19 cellular contexts compared by ENCODE assay signal in genomic region chr1:43058056-43058455, GRCh38.
DNase-seq lines count a peak whose midpoint lies in the region; ATAC-seq, FAIRE-seq and TF ChIP-seq lines count a peak whose summit lies in the region.
"Had no signal": no experiment of that assay in that cellular context is flagged by ENCODE, and none has a peak within 500 bp of the region (broad histone marks: within the 10 kb centered on the region; RNA-seq: fewer than 3 reads in every experiment).

No MANE protein-coding gene starts in this region.

- no TSS peak for BruUV-seq in mammary epithelial cell (replicated peaks; lab: Mats Ljungman, UMichigan)
- no TSS peak for BruUV-seq in MCF 10A (replicated peaks; lab: Mats Ljungman, UMichigan)

- no peak for ATAC-seq in stimulated activated effector memory CD8-positive, alpha-beta T cell treated with anti-CD3 and anti-CD28 coated beads, Interleukin-12 subunit alpha, Interleukin-12 subunit beta, amount 100 ng/mL, for 72 hours
- ATAC-seq in HG02678 (IDR thresholded peaks at IDR 0.05; ENCODE audit: unreplicated experiment) = no peak

- H4K20me1 ChIP-seq in mammary epithelial cell (ENCODE audit: insufficient read depth, low read length) (no peaks in the 10 kb centered on the region), keratinocyte (ENCODE audit: control insufficient read depth, extremely low read depth, insufficient read depth, low read length) (no peaks in the 10 kb centered on the region)

- CTCF ChIA-PET in mammary epithelial cell (lab: Charles Lee; ENCODE audit: low non-redundant PET) = interaction anchor here (0.6 kb wide), 1 partner anchor 16 kb away, joined by 3 read pairs; no protein-coding TSS in a partner anchor
- CTCF ChIA-PET in MCF 10A (lab: Yijun Ruan, JAX) = interaction anchor here (0.8 to 1.7 kb wide), 3 partner anchors 16 to 145 kb away, joined by 4 to 12 read pairs (median 9); no protein-coding TSS in a partner anchor
- CTCF ChIA-PET in activated naive CD4-positive, alpha-beta T cell treated with anti-CD3 and anti-CD28 coated beads for 36 hours (lab: Charles Lee) = interaction anchor here (1.3 to 1.6 kb wide), 3 partner anchors 15 to 145 kb away, joined by 4 to 8 read pairs (median 6); no protein-coding TSS in a partner anchor

- no peaks in the 10 kb centered on the region for H3K27me3 ChIP-seq in mammary epithelial cell (ENCODE audit: insufficient read depth, low read length)
- no peaks in the 10 kb centered on the region for H3K27me3 ChIP-seq in keratinocyte (ENCODE audit: control insufficient read depth, extremely low read depth, insufficient read depth, low read length)

- dilution Hi-C loops in mammary epithelial cell (cut with HindIII; ENCODE audit: low sequenced_read_pairs) = loop anchor here (5.0 kb wide), 3 partner anchors 56 to 131 kb away; no protein-coding TSS in a partner anchor
- dilution Hi-C loops in keratinocyte (cut with MboI; ENCODE audit: extremely low pct_ligation_motif_present, low sequenced_read_pairs) = no loop called here

- in situ Hi-C loops in mammary epithelial cell (cut with MboI; ENCODE audit: low sequenced_read_pairs in 2 of 2) = no loop called here

- H3K9me3 ChIP-seq in mammary epithelial cell (replicated peaks; ENCODE audit: insufficient read depth, low read length) (no peaks in the 10 kb centered on the region), keratinocyte (ENCODE audit: control insufficient read depth, low read depth, low read length) (no peaks in the 10 kb centered on the region)
- H3K9me3 ChIP-seq: heart left ventricle, spleen had no signal

- H3K4me2 ChIP-seq in mammary epithelial cell (ENCODE audit: insufficient read depth, low read depth, low read length) (no peak overlapping the region), keratinocyte (ENCODE audit: control insufficient read depth, extremely low read depth, insufficient read depth, low read depth, low read length) (peak overlapping the region; percentile 52)

- intact Hi-C loops in mammary epithelial cell (cut with micrococcal nuclease) (loop anchor here (5.0 kb wide), 1 partner anchor 101 kb away; the partner anchor contains the start of gene SLC2A1), MCF 10A (cut with micrococcal nuclease) (no loop called here)
- intact Hi-C loops in activated T-helper 2 cell treated with anti-CD3 and anti-CD28 coated beads, Interferon-gamma antibody, Interleukin-2, Interleukin-4, amounts not matched to agents 10 μg/mL and 5 μg/mL and 100 μg/mL, durations not matched to agents 14 hours and 24 hours and 36 hours (cut with micrococcal nuclease) = no loop called here
- intact Hi-C loops in activated naive CD4-positive, alpha-beta T cell treated with anti-CD3 and anti-CD28 coated beads for 36 hours (cut with micrococcal nuclease) = no loop called here

- WGBS in mammary epithelial cell (ENCODE audit: low coverage, missing lambda C conversion rate) = 94% methylated on average over 8 of the region's 11 CpGs

- TF ChIP-seq CTCF in mammary epithelial cell (conservative IDR thresholded peaks at IDR 0.05 in 1 of 2, IDR thresholded peaks at IDR 0.05 in 1 of 2; ENCODE audit: extremely low read depth in 1 of 2, insufficient read depth in 1 of 2, low read depth in 1 of 2, low read length in 2 of 2) (no peak), MCF 10A (IDR thresholded peaks at IDR 0.05; ENCODE audit: unreplicated experiment) (no peak), keratinocyte (optimal IDR thresholded peaks at IDR 0.05 in 1 of 3, IDR thresholded peaks at IDR 0.05 in 1 of 3, conservative IDR thresholded peaks at IDR 0.05 in 1 of 3; ENCODE audit: extremely low read depth in 1 of 3, insufficient read depth in 2 of 3, low read length in 3 of 3) (no peak)

- H3K36me3 ChIP-seq in mammary epithelial cell (ENCODE audit: insufficient read depth, low read length) (no peaks in the 10 kb centered on the region), keratinocyte (ENCODE audit: control insufficient read depth in 2 of 2, extremely low read depth in 1 of 2, insufficient read depth in 2 of 2, low read length in 2 of 2) (no peaks in the 10 kb centered on the region)
- H3K36me3 ChIP-seq: heart left ventricle, spleen had no signal

- POLR2A ChIA-PET in MCF 10A (lab: Yijun Ruan, JAX) = interaction anchor here (0.6 to 1.7 kb wide), 6 partner anchors 9 to 45 kb away, joined by 3 to 8 read pairs (median 4); no protein-coding TSS in a partner anchor

- no peaks in the 10 kb centered on the region for H3K79me2 ChIP-seq in mammary epithelial cell (ENCODE audit: insufficient read depth, low read length)
- no peaks in the 10 kb centered on the region for H3K79me2 ChIP-seq in keratinocyte (ENCODE audit: control insufficient read depth, insufficient read depth, low read length)

- DNase-seq in mammary epithelial cell = no peak
- DNase-seq in MCF 10A (ENCODE audit: unreplicated experiment) = no peak
- DNase-seq in activated T-helper 2 cell treated with anti-CD3 and anti-CD28 coated beads, Interferon-gamma antibody, Interleukin-2, Interleukin-4, amounts not matched to agents 10 μg/mL and 5 μg/mL and 100 μg/mL, durations not matched to agents 14 hours and 24 hours and 36 hours (ENCODE audit: low spot score) = no peak
- no peak for DNase-seq in keratinocyte (ENCODE audit: low read depth, low spot score)
- DNase-seq in stimulated activated effector memory CD8-positive, alpha-beta T cell treated with anti-CD3 and anti-CD28 coated beads, Interleukin-12 subunit alpha, Interleukin-12 subunit beta, amount 100 ng/mL, for 72 hours (ENCODE audit: low spot score in 2 of 2) = no peak
- no peak for DNase-seq in HT-29 (ENCODE audit: low spot score)
- no peak for DNase-seq in activated naive CD4-positive, alpha-beta T cell treated with anti-CD3 and anti-CD28 coated beads for 36 hours
- DNase-seq: CD4-positive, CD25-positive, alpha-beta regulatory T cell; effector memory CD8-positive, alpha-beta T cell; heart left ventricle; MM.1S; naive B cell; NCI-H1436 treated with DMSO at 0.1 percent for 48 hours; SIG-M5; spleen had no signal

- H3K4me3 ChIP-seq in mammary epithelial cell (replicated peaks in 1 of 3; ENCODE audit: insufficient read depth in 1 of 3, low read depth in 2 of 3, low read length in 3 of 3) (no peak overlapping the region), keratinocyte (ENCODE audit: control insufficient read depth in 2 of 3, extremely low read depth in 1 of 3, insufficient read depth in 2 of 3, low read depth in 1 of 3, low read length in 3 of 3) (no peak overlapping the region)
- H3K4me3 ChIP-seq: heart left ventricle, spleen had no signal

- no peak overlapping the region for H3K27ac ChIP-seq in mammary epithelial cell (ENCODE audit: insufficient read depth, low read depth, low read length)
- H3K27ac ChIP-seq in keratinocyte (ENCODE audit: control insufficient read depth, insufficient read depth, low read length) = peak overlapping the region; percentile 15
- H3K27ac ChIP-seq: heart left ventricle had no signal

- H2AFZ ChIP-seq in mammary epithelial cell (ENCODE audit: low read depth, low read length) (peak overlapping the region; percentile 83), keratinocyte (ENCODE audit: control insufficient read depth, low read length) (no peak overlapping the region)

- no peak for FAIRE-seq in keratinocyte (lab: Jason Lieb, UNC)

- no peaks in the 10 kb centered on the region for H3K9me3 Mint-ChIP-seq in MCF 10A (ENCODE audit: unreplicated experiment)
- H3K9me3 Mint-ChIP-seq in activated T-helper 2 cell treated with anti-CD3 and anti-CD28 coated beads, Interferon-gamma antibody, Interleukin-2, Interleukin-4, amounts not matched to agents 10 μg/mL and 5 μg/mL and 100 μg/mL, durations not matched to agents 14 hours and 24 hours and 36 hours = no peaks in the 10 kb centered on the region
- peaks cover 4% of the 10 kb centered on the region for H3K9me3 Mint-ChIP-seq in stimulated activated effector memory CD8-positive, alpha-beta T cell treated with anti-CD3 and anti-CD28 coated beads, Interleukin-12 subunit alpha, Interleukin-12 subunit beta, amount 100 ng/mL, for 72 hours
- no peaks in the 10 kb centered on the region for H3K9me3 Mint-ChIP-seq in activated naive CD4-positive, alpha-beta T cell treated with anti-CD3 and anti-CD28 coated beads for 36 hours
- H3K9me3 Mint-ChIP-seq: activated naive CD4-positive, alpha-beta T cell treated with anti-CD3 and anti-CD28 coated beads, Interleukin-2, amount 10 ng/mL, durations not matched to agents 7 days and 5 days; effector memory CD8-positive, alpha-beta T cell; naive B cell; WTC11 had no signal

- H3K9ac ChIP-seq in mammary epithelial cell (ENCODE audit: insufficient read depth, low read length) = no peak overlapping the region
- H3K9ac ChIP-seq in keratinocyte (ENCODE audit: control insufficient read depth, extremely low read depth, insufficient read depth, low read length) = peak overlapping the region; percentile 18

- no peaks in the 10 kb centered on the region for H3K9me1 ChIP-seq in keratinocyte (ENCODE audit: control insufficient read depth, extremely low read depth, insufficient read depth, low read length)

- H3K36me3 Mint-ChIP-seq in MCF 10A (ENCODE audit: insufficient read depth, unreplicated experiment) = no peaks in the 10 kb centered on the region
- H3K36me3 Mint-ChIP-seq in activated T-helper 2 cell treated with anti-CD3 and anti-CD28 coated beads, Interferon-gamma antibody, Interleukin-2, Interleukin-4, amounts not matched to agents 10 μg/mL and 5 μg/mL and 100 μg/mL, durations not matched to agents 14 hours and 24 hours and 36 hours (ENCODE audit: low read depth) = no peaks in the 10 kb centered on the region
- H3K36me3 Mint-ChIP-seq in stimulated activated effector memory CD8-positive, alpha-beta T cell treated with anti-CD3 and anti-CD28 coated beads, Interleukin-12 subunit alpha, Interleukin-12 subunit beta, amount 100 ng/mL, for 72 hours = peaks cover 13% of the 10 kb centered on the region
- H3K36me3 Mint-ChIP-seq in activated naive CD4-positive, alpha-beta T cell treated with anti-CD3 and anti-CD28 coated beads for 36 hours (ENCODE audit: low read depth) = no peaks in the 10 kb centered on the region
- H3K36me3 Mint-ChIP-seq: CD4-positive, CD25-positive, alpha-beta regulatory T cell; naive B cell; WTC11 had no signal

- H3K27me3 Mint-ChIP-seq in MCF 10A (ENCODE audit: insufficient read depth, unreplicated experiment) = no peaks in the 10 kb centered on the region
- H3K27me3 Mint-ChIP-seq in activated T-helper 2 cell treated with anti-CD3 and anti-CD28 coated beads, Interferon-gamma antibody, Interleukin-2, Interleukin-4, amounts not matched to agents 10 μg/mL and 5 μg/mL and 100 μg/mL, durations not matched to agents 14 hours and 24 hours and 36 hours (ENCODE audit: low read depth) = peaks cover 3% of the 10 kb centered on the region
- H3K27me3 Mint-ChIP-seq in activated naive CD4-positive, alpha-beta T cell treated with anti-CD3 and anti-CD28 coated beads for 36 hours (ENCODE audit: low read depth) = peaks cover 3% of the 10 kb centered on the region
- H3K27me3 Mint-ChIP-seq: CD4-positive, CD25-positive, alpha-beta regulatory T cell had no signal

- no peak overlapping the region for H3K4me3 Mint-ChIP-seq in MCF 10A (ENCODE audit: unreplicated experiment)
- H3K4me3 Mint-ChIP-seq in activated T-helper 2 cell treated with anti-CD3 and anti-CD28 coated beads, Interferon-gamma antibody, Interleukin-2, Interleukin-4, amounts not matched to agents 10 μg/mL and 5 μg/mL and 100 μg/mL, durations not matched to agents 14 hours and 24 hours and 36 hours (ENCODE audit: low read depth) = no peak overlapping the region
- H3K4me3 Mint-ChIP-seq in stimulated activated effector memory CD8-positive, alpha-beta T cell treated with anti-CD3 and anti-CD28 coated beads, Interleukin-12 subunit alpha, Interleukin-12 subunit beta, amount 100 ng/mL, for 72 hours = peak overlapping the region; percentile 4
- no peak overlapping the region for H3K4me3 Mint-ChIP-seq in activated naive CD4-positive, alpha-beta T cell treated with anti-CD3 and anti-CD28 coated beads for 36 hours
- H3K4me3 Mint-ChIP-seq: activated naive CD4-positive, alpha-beta T cell treated with anti-CD3 and anti-CD28 coated beads, Interleukin-2, amount 10 ng/mL, durations not matched to agents 7 days and 5 days; H9; WTC11 had no signal

- no peaks in the 10 kb centered on the region for H3K4me1 Mint-ChIP-seq in MCF 10A (ENCODE audit: insufficient read depth, unreplicated experiment)
- peaks cover 19% of the 10 kb centered on the region for H3K4me1 Mint-ChIP-seq in activated T-helper 2 cell treated with anti-CD3 and anti-CD28 coated beads, Interferon-gamma antibody, Interleukin-2, Interleukin-4, amounts not matched to agents 10 μg/mL and 5 μg/mL and 100 μg/mL, durations not matched to agents 14 hours and 24 hours and 36 hours (ENCODE audit: low read depth)
- H3K4me1 Mint-ChIP-seq in stimulated activated effector memory CD8-positive, alpha-beta T cell treated with anti-CD3 and anti-CD28 coated beads, Interleukin-12 subunit alpha, Interleukin-12 subunit beta, amount 100 ng/mL, for 72 hours = peaks cover 31% of the 10 kb centered on the region
- peaks cover 6% of the 10 kb centered on the region for H3K4me1 Mint-ChIP-seq in activated naive CD4-positive, alpha-beta T cell treated with anti-CD3 and anti-CD28 coated beads for 36 hours (ENCODE audit: low read depth)

- no peak overlapping the region for H3K27ac Mint-ChIP-seq in MCF 10A (ENCODE audit: low read depth, unreplicated experiment)
- peak overlapping the region; percentile 1 for H3K27ac Mint-ChIP-seq in activated T-helper 2 cell treated with anti-CD3 and anti-CD28 coated beads, Interferon-gamma antibody, Interleukin-2, Interleukin-4, amounts not matched to agents 10 μg/mL and 5 μg/mL and 100 μg/mL, durations not matched to agents 14 hours and 24 hours and 36 hours
- H3K27ac Mint-ChIP-seq in stimulated activated effector memory CD8-positive, alpha-beta T cell treated with anti-CD3 and anti-CD28 coated beads, Interleukin-12 subunit alpha, Interleukin-12 subunit beta, amount 100 ng/mL, for 72 hours = peak overlapping the region; percentile 51
- H3K27ac Mint-ChIP-seq in activated naive CD4-positive, alpha-beta T cell treated with anti-CD3 and anti-CD28 coated beads for 36 hours = no peak overlapping the region
- H3K27ac Mint-ChIP-seq: WTC11 had no signal

- H3K4me1 ChIP-seq in mammary epithelial cell (ENCODE audit: insufficient read depth, low read length) = peaks cover 13% of the 10 kb centered on the region
- H3K4me1 ChIP-seq in keratinocyte (ENCODE audit: control insufficient read depth, extremely low read depth, insufficient read depth, low read length) = peaks cover 41% of the 10 kb centered on the region

Comparison
In these comparisons a context has a peak if more than half of its experiments do, and no peak if none do; other contexts are left out.
1. H3K27ac Mint-ChIP-seq: peak in activated T-helper 2 cell treated with anti-CD3 and anti-CD28 coated beads, Interferon-gamma antibody, Interleukin-2, Interleukin-4, amounts not matched to agents 10 μg/mL and 5 μg/mL and 100 μg/mL, durations not matched to agents 14 hours and 24 hours and 36 hours (single experiment) and stimulated activated effector memory CD8-positive, alpha-beta T cell treated with anti-CD3 and anti-CD28 coated beads, Interleukin-12 subunit alpha, Interleukin-12 subunit beta, amount 100 ng/mL, for 72 hours (single experiment); none in MCF 10A (single experiment) and activated naive CD4-positive, alpha-beta T cell treated with anti-CD3 and anti-CD28 coated beads for 36 hours (single experiment).